Comparison of ENCODE assay signal across 8 cellular contexts in the genomic region with DNA sequence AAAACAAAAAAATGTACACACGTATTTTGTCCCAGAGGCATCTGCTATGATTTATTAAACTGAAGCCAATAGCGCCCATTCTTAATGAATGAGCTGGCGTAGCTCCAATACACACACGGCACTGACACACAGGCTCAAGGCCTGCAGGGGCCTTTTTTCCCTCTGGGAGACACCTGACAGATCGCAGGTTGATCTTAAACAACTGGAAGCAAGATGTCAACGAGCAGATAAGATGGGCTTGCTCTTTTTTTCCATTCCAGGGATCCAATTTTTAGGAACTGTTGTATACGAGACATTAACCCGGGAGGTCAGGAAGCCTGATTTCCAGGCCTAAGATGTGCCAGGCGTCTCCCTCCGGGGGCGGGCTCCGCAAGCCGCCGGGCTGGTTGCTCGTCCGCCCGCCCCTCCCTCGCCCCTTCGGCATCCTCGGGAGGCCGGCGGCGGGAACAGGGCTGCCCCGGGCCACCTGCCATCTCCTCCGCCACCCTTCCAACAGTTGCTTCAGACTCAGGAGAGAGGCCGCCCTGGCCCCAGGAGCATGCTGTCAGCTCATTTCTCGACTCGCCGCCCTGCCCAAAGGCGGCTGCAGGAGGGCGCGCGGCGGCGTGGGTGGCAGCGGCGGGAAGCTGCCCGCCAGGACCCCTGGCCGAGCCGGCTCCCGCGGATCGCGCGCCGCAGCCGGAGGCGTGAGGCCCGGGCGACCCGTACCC. TPM values are rescaled to one million over a fixed set of nuclear protein-coding genes. Genes with fewer than 3 reads are reported as not detected.
DNase-seq lines count a peak whose midpoint lies in the region; ATAC-seq and TF ChIP-seq lines count a peak whose summit lies in the region.

No MANE protein-coding gene starts in this region.

- POLR2A ChIA-PET in CD4-positive, alpha-beta memory T cell (lab: Charles Lee; ENCODE audit: partially characterized antibody), result interaction anchor here (1.0 to 3.1 kb wide), 10 partner anchors 9 to 360 kb away, joined by 3 to 15 read pairs (median 4); partner anchors contain the start of genes COG2, EXOC8, FAM89A and SPRTN

- H3K9me3 Mint-ChIP-seq in CD4-positive, alpha-beta memory T cell, result no peaks in the 10 kb centered on the region
- no peaks in the 10 kb centered on the region for H3K9me3 Mint-ChIP-seq in activated naive CD4-positive, alpha-beta T cell treated with anti-CD3 and anti-CD28 coated beads, Interleukin-2, amount 10 ng/mL, durations not matched to agents 7 days and 5 days

- peaks cover 7 to 29% of the 10 kb centered on the region in 2 donors for H3K36me3 Mint-ChIP-seq in CD4-positive, alpha-beta memory T cell
- peaks cover 34% of the 10 kb centered on the region for H3K36me3 Mint-ChIP-seq in activated naive CD4-positive, alpha-beta T cell treated with anti-CD3 and anti-CD28 coated beads, Interleukin-2, amount 10 ng/mL, durations not matched to agents 7 days and 5 days

- H3K27me3 Mint-ChIP-seq in CD4-positive, alpha-beta memory T cell, result no peaks in the 10 kb centered on the region
- no peaks in the 10 kb centered on the region for H3K27me3 Mint-ChIP-seq in activated naive CD4-positive, alpha-beta T cell treated with anti-CD3 and anti-CD28 coated beads, Interleukin-2, amount 10 ng/mL, durations not matched to agents 7 days and 5 days

- H3K4me3 Mint-ChIP-seq in CD4-positive, alpha-beta memory T cell, result peak overlapping the region; percentile 91 to 100 (median 96)
- H3K4me3 Mint-ChIP-seq in activated naive CD4-positive, alpha-beta T cell treated with anti-CD3 and anti-CD28 coated beads, Interleukin-2, amount 10 ng/mL, durations not matched to agents 7 days and 5 days, result peak overlapping the region; percentile 94

- H3K4me3 ChIP-seq in CD4-positive, alpha-beta memory T cell (ENCODE audit: low read length in 2 of 2), result peak overlapping the region; percentile 66 to 86
- H3K4me3 ChIP-seq in Peyer's patch, result peak overlapping the region; percentile 73 to 99 (median 96)
- peak overlapping the region; percentile 80 for H3K4me3 ChIP-seq in left ventricle myocardium inferior
- H3K4me3 ChIP-seq in prostate gland, result peak overlapping the region; percentile 72 to 74

- peaks cover 7% of the 10 kb centered on the region for H3K36me3 ChIP-seq in CD4-positive, alpha-beta memory T cell (ENCODE audit: insufficient read depth, low read length)
- H3K36me3 ChIP-seq in Peyer's patch (no peaks in the 10 kb centered on the region), left ventricle myocardium inferior (peaks cover 19% of the 10 kb centered on the region), prostate gland (no peaks in the 10 kb centered on the region)

- WGBS in prostate gland, result 2% methylated on average over 33 of the region's 51 CpGs

- peaks cover 42 to 47% (median 43%) of the 10 kb centered on the region in 4 donors for H3K4me1 Mint-ChIP-seq in CD4-positive, alpha-beta memory T cell
- peaks cover 45% of the 10 kb centered on the region for H3K4me1 Mint-ChIP-seq in activated naive CD4-positive, alpha-beta T cell treated with anti-CD3 and anti-CD28 coated beads, Interleukin-2, amount 10 ng/mL, durations not matched to agents 7 days and 5 days

- peak; percentile 6 for ATAC-seq in GM19467 (IDR thresholded peaks at IDR 0.05; ENCODE audit: unreplicated experiment)

- H3K27me3 ChIP-seq in CD4-positive, alpha-beta memory T cell (ENCODE audit: insufficient read depth, low read length), result no peaks in the 10 kb centered on the region
- no peaks in the 10 kb centered on the region for H3K27me3 ChIP-seq in Peyer's patch
- H3K27me3 ChIP-seq in left ventricle myocardium inferior (ENCODE audit: low read depth), result no peaks in the 10 kb centered on the region
- H3K27me3 ChIP-seq in prostate gland (replicated peaks; ENCODE audit: insufficient read depth), result no peaks in the 10 kb centered on the region

- TF ChIP-seq CTCF in Peyer's patch (IDR thresholded peaks at IDR 0.05), result no peak
- no peak for TF ChIP-seq CTCF in left ventricle myocardium inferior (IDR thresholded peaks at IDR 0.05; ENCODE audit: borderline replicate concordance)
- no peak for TF ChIP-seq CTCF in prostate gland (IDR thresholded peaks at IDR 0.05)

- TF ChIP-seq POLR2A in Peyer's patch (IDR thresholded peaks at IDR 0.05) (no peak), prostate gland (IDR thresholded peaks at IDR 0.05) (no peak)

- intact Hi-C loops in CD4-positive, alpha-beta memory T cell (cut with micrococcal nuclease), result loop anchor here (1.0 to 5.0 kb wide), 8 partner anchors 41 to 550 kb away; partner anchors contain the start of genes EGLN1, FAM89A, GNPAT and SPRTN
- intact Hi-C loops in left ventricle myocardium inferior (cut with micrococcal nuclease), result no loop called here
- intact Hi-C loops in prostate gland (cut with DNase I), result no loop called here

- H3K27ac ChIP-seq in CD4-positive, alpha-beta memory T cell (ENCODE audit: low read depth, low read length), result peak overlapping the region; percentile 69
- peak overlapping the region; percentile 40 to 97 (median 68) for H3K27ac ChIP-seq in Peyer's patch
- peak overlapping the region; percentile 84 for H3K27ac ChIP-seq in left ventricle myocardium inferior (replicated peaks)
- H3K27ac ChIP-seq in prostate gland, result peak overlapping the region; percentile 10 to 45

- H3K27ac Mint-ChIP-seq in CD4-positive, alpha-beta memory T cell, result peak overlapping the region; percentile 92 to 100 (median 97)
- peak overlapping the region; percentile 98 for H3K27ac Mint-ChIP-seq in activated naive CD4-positive, alpha-beta T cell treated with anti-CD3 and anti-CD28 coated beads, Interleukin-2, amount 10 ng/mL, durations not matched to agents 7 days and 5 days

- CTCF ChIA-PET in CD4-positive, alpha-beta memory T cell (lab: Charles Lee; ENCODE audit: partially characterized antibody), result interaction anchor here (0.6 to 2.1 kb wide), 12 partner anchors 45 to 335 kb away, joined by 4 to 19 read pairs (median 6); partner anchors contain the start of gene COG2
- CTCF ChIA-PET in activated naive CD4-positive, alpha-beta T cell treated with anti-CD3 and anti-CD28 coated beads, Interleukin-2, amount 10 ng/mL, durations not matched to agents 7 days and 5 days (lab: Charles Lee), result interaction anchor here (0.9 to 1.0 kb wide), 2 partner anchors 9 to 62 kb away, joined by 3 read pairs; partner anchors contain the start of gene FAM89A

- DNase-seq in CD4-positive, alpha-beta memory T cell, result peak in 2 of 5 donors; percentile 24 to 58
- DNase-seq in HK-2 (ENCODE audit: unreplicated experiment), result peak; percentile 52
- peak; percentile 31 to 58 (median 52) for DNase-seq in Peyer's patch
- peak; percentile 42 for DNase-seq in activated naive CD4-positive, alpha-beta T cell treated with anti-CD3 and anti-CD28 coated beads, Interleukin-2, amount 10 ng/mL, durations not matched to agents 7 days and 5 days
- peak; percentile 23 for DNase-seq in left ventricle myocardium inferior
- peak; percentile 5 for DNase-seq in prostate gland (ENCODE audit: low spot score)
- DNase-seq in mesenteric fat pad (ENCODE audit: low spot score), result no peak

- H3K4me1 ChIP-seq in CD4-positive, alpha-beta memory T cell (ENCODE audit: insufficient read depth, low read length), result peaks cover 67% of the 10 kb centered on the region
- peaks cover 0 to 37% (median 2%) of the 10 kb centered on the region in 4 donors for H3K4me1 ChIP-seq in Peyer's patch
- peaks cover 37% of the 10 kb centered on the region for H3K4me1 ChIP-seq in left ventricle myocardium inferior
- peaks cover 4% of the 10 kb centered on the region for H3K4me1 ChIP-seq in prostate gland (replicated peaks)

- H3K9me3 ChIP-seq in CD4-positive, alpha-beta memory T cell (ENCODE audit: control insufficient read depth in 1 of 2, low read length in 2 of 2), result no peaks in the 10 kb centered on the region
- H3K9me3 ChIP-seq in Peyer's patch (no peaks in the 10 kb centered on the region), left ventricle myocardium inferior (replicated peaks) (no peaks in the 10 kb centered on the region), prostate gland (no peaks in the 10 kb centered on the region)

RNA-seq across cellular contexts. Expression of gene TTC13, which starts 0.7 kb away (rescaled TPM):
- 10 to 100 TPM; 43.9 to 54.5 TPM for total RNA-seq in CD4-positive, alpha-beta memory T cell
- 10 to 100 TPM; 11.7 to 13.4 TPM for polyA plus RNA-seq in CD4-positive, alpha-beta memory T cell
- total RNA-seq in Peyer's patch (100 to 1,000 TPM in 1 of 4 donors, 10 to 100 TPM in 3; 17.3 to 106 (median 42.6) TPM), left ventricle myocardium inferior (6.7 TPM), prostate gland (10 to 100 TPM; 12.1 to 12.2 TPM), mesenteric fat pad (16.1 TPM)

RNA-seq across cellular contexts. Expression of gene ARV1, which starts 1.0 kb away (rescaled TPM):
- total RNA-seq in CD4-positive, alpha-beta memory T cell, result 10 to 100 TPM; 13.8 to 14.2 TPM
- 10 to 100 TPM; 24.4 to 37.4 TPM for polyA plus RNA-seq in CD4-positive, alpha-beta memory T cell
- total RNA-seq in Peyer's patch (10 to 100 TPM; 13.2 to 28.9 (median 21.0) TPM), left ventricle myocardium inferior (19.3 TPM), prostate gland (10 to 100 TPM; 27.6 to 29.6 TPM), mesenteric fat pad (12.9 TPM)

Comparison
In these comparisons a context has a peak if more than half of its experiments do, and no peak if none do; other contexts are left out.
1. H3K27ac ChIP-seq: peak in every context shown above with its lines; median percentile 84 in left ventricle myocardium inferior; 69 in CD4-positive, alpha-beta memory T cell; 68 in Peyer's patch; 28 in prostate gland.